1 cellular context compared by ENCODE assay signal in genomic region chr1:46134660-46135331, GRCh38.
TF ChIP-seq lines count a peak whose summit lies in the region.

No MANE protein-coding gene starts in this region.

TF ChIP-seq in HEK293, 187 proteins besides CTCF, POLR2A, EP300 and RAD21 (continued from another document):
- no peak for TF ChIP-seq KLF17 (tag by site-specific recombination; IDR thresholded peaks at IDR 0.05)
- TF ChIP-seq SP7 (tag by site-specific recombination; IDR thresholded peaks at IDR 0.05): peak; percentile 96
- peak; percentile 21; the same call in 1 of the 2 replicates for TF ChIP-seq FEZF1 (tag by site-specific recombination; IDR thresholded peaks at IDR 0.05)
- TF ChIP-seq ZNF366 (tag by site-specific recombination; conservative IDR thresholded peaks at IDR 0.05): peak; percentile 54
- no peak for TF ChIP-seq ZBTB8A (tag by site-specific recombination; IDR thresholded peaks at IDR 0.05)
- TF ChIP-seq REST (tag by site-specific recombination; IDR thresholded peaks at IDR 0.05): 0 out of 2 replicates have a peak, but pooled peaks have one; percentile 18
- TF ChIP-seq ZEB2 (tag by site-specific recombination; IDR thresholded peaks at IDR 0.05): peak; percentile 14; the same call in 1 of the 2 replicates
- no peak for TF ChIP-seq KLF10 (tag by site-specific recombination; IDR thresholded peaks at IDR 0.05)
